ENCODE assay signal across 15 cellular contexts in genomic region chr1:119968601-119969000, GRCh38.
DNase-seq lines count a peak whose midpoint lies in the region; ATAC-seq and TF ChIP-seq lines count a peak whose summit lies in the region.
"Had no signal": no experiment of that assay in that cellular context is flagged by ENCODE, and none has a peak within 500 bp of the region (broad histone marks: within the 10 kb centered on the region; RNA-seq: fewer than 3 reads in every experiment).

No MANE protein-coding gene starts in this region.

- peaks cover 37% of the 10 kb centered on the region for H3K36me3 ChIP-seq in right atrium auricular region

- peaks cover 15% of the 10 kb centered on the region for H3K36me3 Mint-ChIP-seq in natural killer cell treated with Interleukin-12 subunit alpha and Interleukin-12 subunit beta and Interleukin-15 and Interleukin-18, amount 100 ng/mL, for 72 hours
- H3K36me3 Mint-ChIP-seq in natural killer cell (peaks cover 12% of the 10 kb centered on the region), T-helper 17 cell (ENCODE audit: low read depth) (peaks cover 10% of the 10 kb centered on the region)

- peaks cover 7 to 17% of the 10 kb centered on the region in 2 donors for H3K4me1 Mint-ChIP-seq in natural killer cell treated with Interleukin-12 subunit alpha and Interleukin-12 subunit beta and Interleukin-15 and Interleukin-18, amount 100 ng/mL, for 72 hours (ENCODE audit: low read depth in 2 of 2)
- H3K4me1 Mint-ChIP-seq in natural killer cell (peaks cover 10 to 17% of the 10 kb centered on the region in 2 donors), T-helper 17 cell (peaks cover 15% of the 10 kb centered on the region)
- H3K4me1 Mint-ChIP-seq: GM23338 had no signal

- H3K4me1 ChIP-seq in right atrium auricular region, result peaks cover 0 to 26% of the 10 kb centered on the region in 2 donors

- H3K27ac ChIP-seq in right atrium auricular region, result no peak overlapping the region
- H3K27ac ChIP-seq: C4-2B, right lobe of liver, suprapubic skin had no signal

- no peaks in the 10 kb centered on the region for H3K27me3 Mint-ChIP-seq in natural killer cell treated with Interleukin-12 subunit alpha and Interleukin-12 subunit beta and Interleukin-15 and Interleukin-18, amount 100 ng/mL, for 72 hours
- H3K27me3 Mint-ChIP-seq in natural killer cell (ENCODE audit: low read depth in 2 of 2), result no peaks in the 10 kb centered on the region
- H3K27me3 Mint-ChIP-seq in T-helper 17 cell, result no peaks in the 10 kb centered on the region
- H3K27me3 Mint-ChIP-seq: activated naive CD8-positive, alpha-beta T cell treated with anti-CD3 and anti-CD28 coated beads for 36 hours; activated T-helper 17 cell treated with anti-CD3 and anti-CD28 coated beads, Interleukin-2, amount 50 U/mL, for 72 hours; stimulated activated memory B cell treated with anti-CD40 and anti-IgM and Interleukin-4, amounts not matched to agents 10 μg/mL and 1 μg/mL and 100 μg/mL, for 72 hours had no signal

- H3K9me3 ChIP-seq in T-helper 17 cell (ENCODE audit: control insufficient read depth, low read length, poor library complexity, severe bottlenecking) (no peaks in the 10 kb centered on the region), right atrium auricular region (no peaks in the 10 kb centered on the region)
- H3K9me3 ChIP-seq: right lobe of liver, suprapubic skin had no signal

- ATAC-seq in natural killer cell treated with Interleukin-12 subunit alpha and Interleukin-12 subunit beta and Interleukin-15 and Interleukin-18, amount 100 ng/mL, for 72 hours, result no peak
- ATAC-seq in natural killer cell (no peak), T-helper 17 cell (no peak), left colon (peak; percentile 26), HG03196 (IDR thresholded peaks at IDR 0.05; ENCODE audit: unreplicated experiment) (no peak)

- H3K4me3 ChIP-seq in right atrium auricular region, result no peak overlapping the region
- H3K4me3 ChIP-seq: GM23338, right lobe of liver, suprapubic skin had no signal

- peaks cover 5% of the 10 kb centered on the region for H3K9me3 Mint-ChIP-seq in natural killer cell treated with Interleukin-12 subunit alpha and Interleukin-12 subunit beta and Interleukin-15 and Interleukin-18, amount 100 ng/mL, for 72 hours
- no peaks in the 10 kb centered on the region for H3K9me3 Mint-ChIP-seq in natural killer cell
- H3K9me3 Mint-ChIP-seq: activated naive CD8-positive, alpha-beta T cell treated with anti-CD3 and anti-CD28 coated beads for 36 hours; activated T-helper 17 cell treated with anti-CD3 and anti-CD28 coated beads, Interleukin-2, amount 50 U/mL, for 72 hours; GM23338; stimulated activated memory B cell treated with anti-CD40 and anti-IgM and Interleukin-4, amounts not matched to agents 10 μg/mL and 1 μg/mL and 100 μg/mL, for 72 hours had no signal

- H3K27me3 ChIP-seq in right atrium auricular region, result no peaks in the 10 kb centered on the region
- H3K27me3 ChIP-seq: right lobe of liver, suprapubic skin had no signal

- H3K4me3 Mint-ChIP-seq in natural killer cell treated with Interleukin-12 subunit alpha and Interleukin-12 subunit beta and Interleukin-15 and Interleukin-18, amount 100 ng/mL, for 72 hours, result no peak overlapping the region
- H3K4me3 Mint-ChIP-seq in natural killer cell (no peak overlapping the region), T-helper 17 cell (no peak overlapping the region)
- H3K4me3 Mint-ChIP-seq: activated naive CD8-positive, alpha-beta T cell treated with anti-CD3 and anti-CD28 coated beads for 36 hours; activated T-helper 17 cell treated with anti-CD3 and anti-CD28 coated beads, Interleukin-2, amount 50 U/mL, for 72 hours; GM23338; stimulated activated memory B cell treated with anti-CD40 and anti-IgM and Interleukin-4, amounts not matched to agents 10 μg/mL and 1 μg/mL and 100 μg/mL, for 72 hours had no signal

- intact Hi-C loops in natural killer cell (cut with micrococcal nuclease), result no loop called here
- intact Hi-C loops in left colon (cut with DNase I, micrococcal nuclease), result no loop called here

- TF ChIP-seq CTCF in natural killer cell (IDR thresholded peaks at IDR 0.05), result no peak
- no peak for TF ChIP-seq CTCF in right atrium auricular region (IDR thresholded peaks at IDR 0.05)

- H3K27ac Mint-ChIP-seq in natural killer cell treated with Interleukin-12 subunit alpha and Interleukin-12 subunit beta and Interleukin-15 and Interleukin-18, amount 100 ng/mL, for 72 hours, result peak overlapping the region; percentile 66 to 89
- H3K27ac Mint-ChIP-seq in natural killer cell (peak overlapping the region in 1 of 2 donors; percentile 88), T-helper 17 cell (peak overlapping the region; percentile 43)
- H3K27ac Mint-ChIP-seq: activated T-helper 17 cell treated with anti-CD3 and anti-CD28 coated beads, Interleukin-2, amount 50 U/mL, for 72 hours; GM23338; stimulated activated memory B cell treated with anti-CD40 and anti-IgM and Interleukin-4, amounts not matched to agents 10 μg/mL and 1 μg/mL and 100 μg/mL, for 72 hours had no signal

- no peak for DNase-seq in natural killer cell treated with Interleukin-12 subunit alpha and Interleukin-12 subunit beta and Interleukin-15 and Interleukin-18, amount 100 ng/mL, for 72 hours (ENCODE audit: low spot score)
- DNase-seq in natural killer cell (no peak), T-helper 17 cell (no peak), left colon (no peak), dermis blood vessel endothelial cell (no peak), right atrium auricular region (ENCODE audit: low spot score) (no peak), cerebellar nuclear complex (lab: John Stamatoyannopoulos, UW) (no peak)
